11 cellular contexts compared by ENCODE assay signal in genomic region chr6:15401120-15401519, GRCh38.
A peak's percentile ranks its signal among the peaks of the same experiment; 100 is the strongest.
DNase-seq lines count a peak whose midpoint lies in the region; ATAC-seq, FAIRE-seq and TF ChIP-seq lines count a peak whose summit lies in the region.
"Had no signal": no experiment of that assay in that cellular context is flagged by ENCODE, and none has a peak within 500 bp of the region (broad histone marks: within the 10 kb centered on the region; RNA-seq: fewer than 3 reads in every experiment).

No MANE protein-coding gene starts in this region.

- 89% methylated on average over 1 of the region's 1 CpG for WGBS in A549 (ENCODE audit: missing lambda C conversion rate)

- H3K4me3 ChIP-seq in A549 (no peak overlapping the region), Caco-2 (ENCODE audit: low read depth, low read length) (no peak overlapping the region), astrocyte (ENCODE audit: insufficient read depth, low read depth, low read length) (no peak overlapping the region), MG63 (no peak overlapping the region)

- H3K36me3 ChIP-seq in Caco-2 (ENCODE audit: control insufficient read depth, insufficient read depth, low read length) (no peaks in the 10 kb centered on the region), astrocyte (ENCODE audit: insufficient read depth, low read length) (no peaks in the 10 kb centered on the region), MG63 (no peaks in the 10 kb centered on the region)

- H3K27ac ChIP-seq in A549 (no peak overlapping the region; a peak in 1 of 6 replicates), astrocyte (ENCODE audit: low read depth, low read length) (no peak overlapping the region)

- no peaks in the 10 kb centered on the region for H3K9me3 Mint-ChIP-seq in Caco-2 (ENCODE audit: unreplicated experiment)
- H3K9me3 Mint-ChIP-seq in astrocyte (ENCODE audit: unreplicated experiment), result no peaks in the 10 kb centered on the region
- H3K9me3 Mint-ChIP-seq in nephron, result no peaks in the 10 kb centered on the region
- H3K9me3 Mint-ChIP-seq in chondrocyte (ENCODE audit: low read depth), result no peaks in the 10 kb centered on the region
- H3K9me3 Mint-ChIP-seq: H9 had no signal

- TF ChIP-seq EP300 in A549 (IDR thresholded peaks at IDR 0.05), result no peak

- H3K4me3 Mint-ChIP-seq in Caco-2 (ENCODE audit: unreplicated experiment), result peak overlapping the region; percentile 65
- H3K4me3 Mint-ChIP-seq in astrocyte (ENCODE audit: unreplicated experiment), result peak overlapping the region; percentile 76
- H3K4me3 Mint-ChIP-seq in nephron, result peak overlapping the region; percentile 78 to 86 (median 81)
- H3K4me3 Mint-ChIP-seq in chondrocyte (ENCODE audit: unreplicated experiment), result no peak overlapping the region

- no TSS peak for BruUV-seq in Caco-2 (replicated peaks; lab: Mats Ljungman, UMichigan)

- peaks cover 97% of the 10 kb centered on the region for H3K79me2 ChIP-seq in astrocyte (ENCODE audit: insufficient read depth, low read length)

- no peaks in the 10 kb centered on the region for H3K36me3 Mint-ChIP-seq in Caco-2 (ENCODE audit: insufficient read depth, unreplicated experiment)
- H3K36me3 Mint-ChIP-seq in astrocyte (ENCODE audit: low read depth, unreplicated experiment), result no peaks in the 10 kb centered on the region
- H3K36me3 Mint-ChIP-seq in nephron (ENCODE audit: low read depth), result no peaks in the 10 kb centered on the region
- no peaks in the 10 kb centered on the region for H3K36me3 Mint-ChIP-seq in chondrocyte (ENCODE audit: low read depth)

- no peak overlapping the region for H3K9ac ChIP-seq in astrocyte (ENCODE audit: low read length)

- H3K27me3 ChIP-seq in Caco-2 (replicated peaks; ENCODE audit: control insufficient read depth, insufficient read depth, low read length), result no peaks in the 10 kb centered on the region
- H3K27me3 ChIP-seq in astrocyte (ENCODE audit: insufficient read depth, low read length), result no peaks in the 10 kb centered on the region
- H3K27me3 ChIP-seq in MG63, result no peaks in the 10 kb centered on the region

- no peak overlapping the region for H2AFZ ChIP-seq in astrocyte (ENCODE audit: low read depth, low read length)

- intact Hi-C loops in Caco-2 (cut with micrococcal nuclease; ENCODE audit: unreplicated experiment), result loop anchor here (1.0 kb wide), 1 partner anchor 8 kb away; no protein-coding TSS in a partner anchor

- TF ChIP-seq RAD21 in A549 (conservative IDR thresholded peaks at IDR 0.05 in 1 of 2, IDR thresholded peaks at IDR 0.05 in 1 of 2), result no peak

- ATAC-seq in A549, result no peak

- no peak for TF ChIP-seq CTCF in A549 (IDR thresholded peaks at IDR 0.05)
- TF ChIP-seq CTCF in Caco-2 (IDR thresholded peaks at IDR 0.05; ENCODE audit: insufficient read depth in 1 of 2, low read depth in 1 of 2, low read length in 1 of 2, severe bottlenecking in 1 of 2, unreplicated experiment in 1 of 2), result no peak
- TF ChIP-seq CTCF in astrocyte (IDR thresholded peaks at IDR 0.05; ENCODE audit: insufficient read depth, low read depth, low read length), result no peak
- TF ChIP-seq CTCF in nephron (IDR thresholded peaks at IDR 0.05; ENCODE audit: unreplicated experiment in 3 of 3), result no peak
- no peak for TF ChIP-seq CTCF in chondrocyte (IDR thresholded peaks at IDR 0.05)

- DNase-seq in A549 (ENCODE audit: low read depth in 1 of 2, low spot score in 1 of 2) (no peak), Caco-2 (no peak), astrocyte (ENCODE audit: low read depth) (no peak), MG63 (no peak), SHP77 treated with DMSO at 0.1 percent for 48 hours (lab: John Stamatoyannopoulos, UW) (no peak), iPS-NIHi11 (ENCODE audit: low spot score) (no peak), chondrocyte (ENCODE audit: low spot score) (no peak)
- DNase-seq: Calu3, H9 had no signal

- H3K27me3 Mint-ChIP-seq in Caco-2 (ENCODE audit: insufficient read depth, unreplicated experiment) (no peaks in the 10 kb centered on the region), astrocyte (ENCODE audit: low read depth, unreplicated experiment) (no peaks in the 10 kb centered on the region), nephron (ENCODE audit: low read depth) (no peaks in the 10 kb centered on the region), chondrocyte (ENCODE audit: low read depth) (no peaks in the 10 kb centered on the region)

- H3K9me3 ChIP-seq in A549 (no peaks in the 10 kb centered on the region), Caco-2 (no peaks in the 10 kb centered on the region), astrocyte (ENCODE audit: insufficient read depth, low read depth, low read length) (no peaks in the 10 kb centered on the region), MG63 (no peaks in the 10 kb centered on the region)

- TF ChIP-seq POLR2A in A549 (IDR thresholded peaks at IDR 0.05; ENCODE audit: low read length), result no peak

- CTCF ChIA-PET in A549 (lab: Yijun Ruan, JAX), result interaction anchor here (0.7 to 1.5 kb wide), 2 partner anchors 40 to 1647 kb away, joined by 3 to 4 read pairs; no protein-coding TSS in a partner anchor
- CTCF ChIA-PET in Caco-2 (lab: Charles Lee), result no interaction called here

- H3K4me2 ChIP-seq in A549 (peak overlapping the region; percentile 69), astrocyte (ENCODE audit: low read length) (no peak overlapping the region)

- H3K4me1 ChIP-seq in A549 (peaks cover 40% of the 10 kb centered on the region), Caco-2 (peaks cover 49% of the 10 kb centered on the region), astrocyte (ENCODE audit: insufficient read depth, low read length) (peaks cover 24% of the 10 kb centered on the region)

- H3K27ac Mint-ChIP-seq in Caco-2 (ENCODE audit: unreplicated experiment), result peak overlapping the region; percentile 72
- H3K27ac Mint-ChIP-seq in astrocyte (ENCODE audit: unreplicated experiment), result peak overlapping the region; percentile 12
- H3K27ac Mint-ChIP-seq in nephron, result peak overlapping the region; percentile 80 to 89 (median 84)
- no peak overlapping the region for H3K27ac Mint-ChIP-seq in chondrocyte (ENCODE audit: unreplicated experiment)

- POLR2A ChIA-PET in A549 (lab: Yijun Ruan, JAX), result no interaction called here
- POLR2A ChIA-PET in Caco-2 (lab: Charles Lee), result no interaction called here

- H4K20me1 ChIP-seq in astrocyte (ENCODE audit: insufficient read depth, low read length), result peaks cover 98% of the 10 kb centered on the region

- H3K4me1 Mint-ChIP-seq in Caco-2 (ENCODE audit: low read depth, unreplicated experiment) (peaks cover 50% of the 10 kb centered on the region), astrocyte (ENCODE audit: low read depth, unreplicated experiment) (peaks cover 64% of the 10 kb centered on the region), nephron (peaks cover 73% of the 10 kb centered on the region), chondrocyte (ENCODE audit: low read depth) (peaks cover 30% of the 10 kb centered on the region)

- no peak for FAIRE-seq in A549 (lab: Jason Lieb, UNC)
- FAIRE-seq in astrocyte (lab: Jason Lieb, UNC), result no peak
- FAIRE-seq: bronchial epithelial cell had no signal

TF ChIP-seq in A549, 52 proteins besides CTCF, POLR2A, EP300 and RAD21:
- TF ChIP-seq HES2 (IDR thresholded peaks at IDR 0.05), result no peak
- no peak for TF ChIP-seq HOXB5 (CRISPR knock-in tag; IDR thresholded peaks at IDR 0.05)
- no peak for TF ChIP-seq BHLHE40 (IDR thresholded peaks at IDR 0.05; ENCODE audit: low read depth, low read length)
- TF ChIP-seq ESRRA (IDR thresholded peaks at IDR 0.05; ENCODE audit: borderline replicate concordance, low read length), result no peak
- no peak for TF ChIP-seq PBX3 (IDR thresholded peaks at IDR 0.05)
- no peak for TF ChIP-seq REST (IDR thresholded peaks at IDR 0.05)
- TF ChIP-seq ZNF302 (CRISPR knock-in tag; IDR thresholded peaks at IDR 0.05), result no peak
TF ChIP-seq in A549: peak in this region for 0.
